Comparison of ENCODE assay signal across 2 cellular contexts in genomic region chr9:133495327-133496293, GRCh38.
A peak's percentile ranks its signal among the peaks of the same experiment; 100 is the strongest.
TF ChIP-seq lines count a peak whose summit lies in the region.

No MANE protein-coding gene starts in this region.

TF ChIP-seq in HEK293, 187 proteins besides CTCF, POLR2A, EP300 and RAD21:
- 0 out of 2 replicates have a peak, but pooled peaks have one; percentile 4 for TF ChIP-seq ZNF146 (tag by site-specific recombination; IDR thresholded peaks at IDR 0.05)
- 0 out of 2 replicates have a peak, but pooled peaks have one; percentile 8 for TF ChIP-seq ZNF777 (tag by site-specific recombination; IDR thresholded peaks at IDR 0.05; ENCODE audit: borderline replicate concordance)
- peak; percentile 29; the same call in 1 of the 2 replicates for TF ChIP-seq ZNF133 (tag by site-specific recombination; IDR thresholded peaks at IDR 0.05)
- TF ChIP-seq ZNF658 (tag by site-specific recombination; IDR thresholded peaks at IDR 0.05) = no peak
- peak; percentile 47; the same call in 1 of the 2 replicates for TF ChIP-seq SALL2 (tag by site-specific recombination; IDR thresholded peaks at IDR 0.05; ENCODE audit: borderline replicate concordance)
- TF ChIP-seq ZNF155 (tag by site-specific recombination; IDR thresholded peaks at IDR 0.05) = no peak
- TF ChIP-seq AEBP2 (tag by site-specific recombination; IDR thresholded peaks at IDR 0.05; ENCODE audit: borderline replicate concordance) = peak; percentile 58; the same call in 1 of the 2 replicates
- TF ChIP-seq, protein P1, sequence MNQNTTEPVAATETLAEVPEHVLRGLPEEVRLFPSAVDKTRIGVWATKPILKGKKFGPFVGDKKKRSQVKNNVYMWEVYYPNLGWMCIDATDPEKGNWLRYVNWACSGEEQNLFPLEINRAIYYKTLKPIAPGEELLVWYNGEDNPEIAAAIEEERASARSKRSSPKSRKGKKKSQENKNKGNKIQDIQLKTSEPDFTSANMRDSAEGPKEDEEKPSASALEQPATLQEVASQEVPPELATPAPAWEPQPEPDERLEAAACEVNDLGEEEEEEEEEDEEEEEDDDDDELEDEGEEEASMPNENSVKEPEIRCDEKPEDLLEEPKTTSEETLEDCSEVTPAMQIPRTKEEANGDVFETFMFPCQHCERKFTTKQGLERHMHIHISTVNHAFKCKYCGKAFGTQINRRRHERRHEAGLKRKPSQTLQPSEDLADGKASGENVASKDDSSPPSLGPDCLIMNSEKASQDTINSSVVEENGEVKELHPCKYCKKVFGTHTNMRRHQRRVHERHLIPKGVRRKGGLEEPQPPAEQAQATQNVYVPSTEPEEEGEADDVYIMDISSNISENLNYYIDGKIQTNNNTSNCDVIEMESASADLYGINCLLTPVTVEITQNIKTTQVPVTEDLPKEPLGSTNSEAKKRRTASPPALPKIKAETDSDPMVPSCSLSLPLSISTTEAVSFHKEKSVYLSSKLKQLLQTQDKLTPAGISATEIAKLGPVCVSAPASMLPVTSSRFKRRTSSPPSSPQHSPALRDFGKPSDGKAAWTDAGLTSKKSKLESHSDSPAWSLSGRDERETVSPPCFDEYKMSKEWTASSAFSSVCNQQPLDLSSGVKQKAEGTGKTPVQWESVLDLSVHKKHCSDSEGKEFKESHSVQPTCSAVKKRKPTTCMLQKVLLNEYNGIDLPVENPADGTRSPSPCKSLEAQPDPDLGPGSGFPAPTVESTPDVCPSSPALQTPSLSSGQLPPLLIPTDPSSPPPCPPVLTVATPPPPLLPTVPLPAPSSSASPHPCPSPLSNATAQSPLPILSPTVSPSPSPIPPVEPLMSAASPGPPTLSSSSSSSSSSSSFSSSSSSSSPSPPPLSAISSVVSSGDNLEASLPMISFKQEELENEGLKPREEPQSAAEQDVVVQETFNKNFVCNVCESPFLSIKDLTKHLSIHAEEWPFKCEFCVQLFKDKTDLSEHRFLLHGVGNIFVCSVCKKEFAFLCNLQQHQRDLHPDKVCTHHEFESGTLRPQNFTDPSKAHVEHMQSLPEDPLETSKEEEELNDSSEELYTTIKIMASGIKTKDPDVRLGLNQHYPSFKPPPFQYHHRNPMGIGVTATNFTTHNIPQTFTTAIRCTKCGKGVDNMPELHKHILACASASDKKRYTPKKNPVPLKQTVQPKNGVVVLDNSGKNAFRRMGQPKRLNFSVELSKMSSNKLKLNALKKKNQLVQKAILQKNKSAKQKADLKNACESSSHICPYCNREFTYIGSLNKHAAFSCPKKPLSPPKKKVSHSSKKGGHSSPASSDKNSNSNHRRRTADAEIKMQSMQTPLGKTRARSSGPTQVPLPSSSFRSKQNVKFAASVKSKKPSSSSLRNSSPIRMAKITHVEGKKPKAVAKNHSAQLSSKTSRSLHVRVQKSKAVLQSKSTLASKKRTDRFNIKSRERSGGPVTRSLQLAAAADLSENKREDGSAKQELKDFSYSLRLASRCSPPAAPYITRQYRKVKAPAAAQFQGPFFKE (tag by site-specific recombination; IDR thresholded peaks at IDR 0.05; ENCODE audit: borderline replicate concordance) = no peak
- TF ChIP-seq ZSCAN4 (tag by site-specific recombination; IDR thresholded peaks at IDR 0.05) = peak; percentile 99
- TF ChIP-seq ZNF776 (tag by site-specific recombination; IDR thresholded peaks at IDR 0.05; ENCODE audit: borderline replicate concordance) = 0 out of 2 replicates have a peak, but pooled peaks have one; percentile 6

TF ChIP-seq in K562, 482 proteins besides CTCF, POLR2A, EP300 and RAD21:
- 0 out of 2 replicates have a peak, but pooled peaks have one; percentile 21 for TF ChIP-seq HBP1 (CRISPR knock-in tag; IDR thresholded peaks at IDR 0.05)
- TF ChIP-seq POLR2H (tag; IDR thresholded peaks at IDR 0.05; ENCODE audit: low read depth) = no peak
- TF ChIP-seq ELK1 (CRISPR knock-in tag; IDR thresholded peaks at IDR 0.05) = 0 out of 2 replicates have a peak, but pooled peaks have one; percentile 16
- TF ChIP-seq TOE1 (IDR thresholded peaks at IDR 0.05; ENCODE audit: borderline replicate concordance) = no peak
- 0 out of 2 replicates have a peak, but pooled peaks have one; percentile 41 for TF ChIP-seq TOE1 (CRISPR knock-in tag; IDR thresholded peaks at IDR 0.05; ENCODE audit: borderline replicate concordance, low read depth)
- TF ChIP-seq ATF2 (CRISPR knock-in tag; IDR thresholded peaks at IDR 0.05) = 0 out of 2 replicates have a peak, but pooled peaks have one; percentile 25
- TF ChIP-seq, protein P2, sequence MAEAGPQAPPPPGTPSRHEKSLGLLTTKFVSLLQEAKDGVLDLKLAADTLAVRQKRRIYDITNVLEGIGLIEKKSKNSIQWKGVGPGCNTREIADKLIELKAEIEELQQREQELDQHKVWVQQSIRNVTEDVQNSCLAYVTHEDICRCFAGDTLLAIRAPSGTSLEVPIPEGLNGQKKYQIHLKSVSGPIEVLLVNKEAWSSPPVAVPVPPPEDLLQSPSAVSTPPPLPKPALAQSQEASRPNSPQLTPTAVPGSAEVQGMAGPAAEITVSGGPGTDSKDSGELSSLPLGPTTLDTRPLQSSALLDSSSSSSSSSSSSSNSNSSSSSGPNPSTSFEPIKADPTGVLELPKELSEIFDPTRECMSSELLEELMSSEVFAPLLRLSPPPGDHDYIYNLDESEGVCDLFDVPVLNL (CRISPR knock-in tag; IDR thresholded peaks at IDR 0.05; ENCODE audit: low read depth) = 0 out of 2 replicates have a peak, but pooled peaks have one; percentile 14
